Comparison of ENCODE assay signal across 19 cellular contexts in genomic region chr12:20188930-20189653, GRCh38.
DNase-seq lines count a peak whose midpoint lies in the region; ATAC-seq, FAIRE-seq and TF ChIP-seq lines count a peak whose summit lies in the region.
"Had no signal": no experiment of that assay in that cellular context is flagged by ENCODE, and none has a peak within 500 bp of the region (broad histone marks: within the 10 kb centered on the region; RNA-seq: fewer than 3 reads in every experiment).

No MANE protein-coding gene starts in this region.

- intact Hi-C loops in IMR-90 (cut with micrococcal nuclease), result no loop called here
- intact Hi-C loops in kidney (cut with DNase I), result no loop called here

- no peak overlapping the region for H2AK9ac ChIP-seq in IMR-90 (replicated peaks; ENCODE audit: low read depth, low read length, poor library complexity)

- no peak overlapping the region for H4K8ac ChIP-seq in IMR-90 (ENCODE audit: low read depth in 2 of 2, low read length in 2 of 2)

- TF ChIP-seq POLR2A in IMR-90 (IDR thresholded peaks at IDR 0.05; ENCODE audit: low read depth, low read length), result no peak

- no peak overlapping the region for H4K91ac ChIP-seq in IMR-90 (ENCODE audit: insufficient read depth, low read depth, low read length)

- H3K4me2 ChIP-seq in IMR-90 (ENCODE audit: low read depth, low read length), result no peak overlapping the region

- H2BK120ac ChIP-seq in IMR-90 (ENCODE audit: low read depth, low read length), result no peak overlapping the region

- BruUV-seq in IMR-90 (replicated peaks; lab: Mats Ljungman, UMichigan), result no TSS peak

- H4K20me1 ChIP-seq in IMR-90 (ENCODE audit: insufficient read depth, low read length), result no peaks in the 10 kb centered on the region

- dilution Hi-C loops in IMR-90 (cut with HindIII; ENCODE audit: low sequenced_read_pairs, unreplicated experiment), result no loop called here

- no peak overlapping the region for H3K4ac ChIP-seq in IMR-90 (ENCODE audit: low read depth, low read length)

- H2BK5ac ChIP-seq in IMR-90 (ENCODE audit: low read depth, low read length, poor library complexity, severe bottlenecking), result no peak overlapping the region

- no peak overlapping the region for H3K56ac ChIP-seq in IMR-90 (ENCODE audit: extremely low read depth, insufficient read depth, low read length)

- whole genome bisulfite sequencing in IMR-90 (ENCODE audit: extremely low coverage in 2 of 2, insufficient read length in 1 of 2), 2 experiments, result 33% methylated on average over 1 of the region's 5 CpGs; no CpG with 5 or more reads in 1 of the 2 experiments
- 25 to 55% (median 45%) methylated on average over 5 of the region's 5 CpGs for WGBS in small intestine, 3 donors

- H3K4me3 ChIP-seq in IMR-90 (ENCODE audit: insufficient read depth, low read depth, low read length), result no peak overlapping the region
- H3K4me3 ChIP-seq in small intestine (ENCODE audit: low read depth in 1 of 2, low read length in 2 of 2), result no peak overlapping the region
- H3K4me3 ChIP-seq in kidney (ENCODE audit: low read length in 2 of 2), result no peak overlapping the region
- no peak overlapping the region for H3K4me3 ChIP-seq in MG63
- H3K4me3 ChIP-seq in BE2C (ENCODE audit: low read depth, low read length), result no peak overlapping the region
- H3K4me3 ChIP-seq: GM23248 had no signal

- H2BK15ac ChIP-seq in IMR-90 (ENCODE audit: low read depth, low read length), result no peak overlapping the region

- H3K27me3 ChIP-seq in IMR-90 (ENCODE audit: control insufficient read depth, insufficient read depth, low read length), result no peaks in the 10 kb centered on the region
- no peaks in the 10 kb centered on the region for H3K27me3 ChIP-seq in small intestine (ENCODE audit: control insufficient read depth in 2 of 2, insufficient read depth in 2 of 2, low read length in 2 of 2)
- no peaks in the 10 kb centered on the region for H3K27me3 ChIP-seq in MG63
- no peaks in the 10 kb centered on the region for H3K27me3 ChIP-seq in BE2C

- no peak overlapping the region for H2BK20ac ChIP-seq in IMR-90 (ENCODE audit: low read depth, low read length)

- H3K14ac ChIP-seq in IMR-90 (replicated peaks; ENCODE audit: low read depth, low read length), result no peak overlapping the region

- CTCF ChIA-PET in IMR-90 (lab: Yijun Ruan, JAX), result no interaction called here

- POLR2A ChIA-PET in IMR-90 (lab: Charles Lee; ENCODE audit: unreplicated experiment), result no interaction called here

- H3K9me1 ChIP-seq in IMR-90 (ENCODE audit: insufficient read depth, low read length), result no peaks in the 10 kb centered on the region

- DNase-seq in IMR-90 (no peak), ecto neural progenitor cell (ENCODE audit: low spot score) (peak; percentile 53), medulla oblongata (ENCODE audit: extremely low spot score) (peak; percentile 16), small intestine (peak; percentile 11), amniotic stem cell (lab: John Stamatoyannopoulos, UW) (no peak), kidney (no peak), MG63 (no peak), BE2C (no peak)
- DNase-seq: activated CD4-positive, alpha-beta T cell treated with anti-CD3 and anti-CD28 coated beads for 36 hours; cortex of kidney; GM23248; immature natural killer cell; Karpas-422; naive thymus-derived CD8-positive, alpha-beta T cell; NCI-H1105 treated with DMSO at 0.1 percent for 48 hours; NCI-H510A; posterior cingulate gyrus; SW 1271 had no signal

- H3K23ac ChIP-seq in IMR-90 (ENCODE audit: low read depth, low read length), result no peak overlapping the region

- TF ChIP-seq RAD21 in IMR-90 (IDR thresholded peaks at IDR 0.05; ENCODE audit: low read length), result no peak

- in situ Hi-C loops in IMR-90 (cut with MboI; ENCODE audit: low sequenced_read_pairs), result no loop called here

- TF ChIP-seq CTCF in IMR-90 (conservative IDR thresholded peaks at IDR 0.05; ENCODE audit: low read depth, low read length) (no peak), kidney (IDR thresholded peaks at IDR 0.05; ENCODE audit: borderline replicate concordance, extremely low read depth, insufficient read depth) (no peak), BE2C (IDR thresholded peaks at IDR 0.05; ENCODE audit: low read depth, low read length) (no peak)

- H3K79me1 ChIP-seq in IMR-90 (ENCODE audit: low read depth in 1 of 2, low read length in 2 of 2), result no peaks in the 10 kb centered on the region

- no peak overlapping the region for H2AFZ ChIP-seq in IMR-90 (replicated peaks; ENCODE audit: low read length, poor library complexity)
- H2AFZ ChIP-seq: GM23248 had no signal

- FAIRE-seq in small intestine (lab: Jason Lieb, UNC), result no peak
- no peak for FAIRE-seq in kidney (lab: Jason Lieb, UNC)
- FAIRE-seq: urothelium cell line had no signal

- H3K36me3 ChIP-seq in IMR-90 (ENCODE audit: control insufficient read depth, insufficient read depth, low read length) (no peaks in the 10 kb centered on the region), small intestine (ENCODE audit: control insufficient read depth in 2 of 2, insufficient read depth in 2 of 2, low read length in 2 of 2) (no peaks in the 10 kb centered on the region), kidney (ENCODE audit: control insufficient read depth in 1 of 2, insufficient read depth in 2 of 2, low read length in 2 of 2) (no peaks in the 10 kb centered on the region), MG63 (no peaks in the 10 kb centered on the region), BE2C (no peaks in the 10 kb centered on the region)

- H3K9me3 ChIP-seq in IMR-90 (ENCODE audit: control insufficient read depth, insufficient read depth, low read length), result no peaks in the 10 kb centered on the region
- no peaks in the 10 kb centered on the region for H3K9me3 ChIP-seq in small intestine (ENCODE audit: control insufficient read depth, low read depth)
- no peaks in the 10 kb centered on the region for H3K9me3 ChIP-seq in kidney (ENCODE audit: control insufficient read depth in 1 of 2, low read length in 2 of 2)
- no peaks in the 10 kb centered on the region for H3K9me3 ChIP-seq in MG63
- no peaks in the 10 kb centered on the region for H3K9me3 ChIP-seq in BE2C

- H3K4me1 ChIP-seq in IMR-90 (ENCODE audit: control insufficient read depth, insufficient read depth, low read length), result peaks cover 3% of the 10 kb centered on the region; the same call in 1 of the 2 replicates
- H3K4me1 ChIP-seq in small intestine (ENCODE audit: control insufficient read depth in 2 of 2, insufficient read depth in 1 of 2, low read depth in 1 of 2, low read length in 1 of 2), result no peaks in the 10 kb centered on the region
- no peaks in the 10 kb centered on the region for H3K4me1 ChIP-seq in kidney (ENCODE audit: control insufficient read depth in 1 of 2, insufficient read depth in 1 of 2, low read depth in 1 of 2, low read length in 2 of 2)
- no peaks in the 10 kb centered on the region; the same call in 1 of the 2 replicates for H3K4me1 ChIP-seq in BE2C

- H3K9ac ChIP-seq in IMR-90 (ENCODE audit: low read depth, low read length), result no peak overlapping the region
- H3K9ac ChIP-seq in kidney (ENCODE audit: low read length in 2 of 2), result no peak overlapping the region
- H3K9ac ChIP-seq: GM23248 had no signal

- no peak overlapping the region for H3K18ac ChIP-seq in IMR-90 (ENCODE audit: low read depth, low read length)

- peak; percentile 46 for ATAC-seq in IMR-90 (ENCODE audit: low read depth)
- ATAC-seq: activated CD4-positive, alpha-beta T cell treated with anti-CD3 and anti-CD28 coated beads for 36 hours; naive thymus-derived CD8-positive, alpha-beta T cell had no signal

- H3K27ac ChIP-seq in IMR-90 (ENCODE audit: insufficient read depth, low read length) (no peak overlapping the region), small intestine (ENCODE audit: low read depth in 1 of 2, low read length in 1 of 2) (no peak overlapping the region), kidney (ENCODE audit: low read depth in 2 of 2, low read length in 2 of 2) (no peak overlapping the region)
- H3K27ac ChIP-seq: GM23248 had no signal

- no peak overlapping the region for H2AK5ac ChIP-seq in IMR-90 (ENCODE audit: low read depth, low read length)

- 0 out of 2 replicates have a peak overlapping the region, but pooled peaks have one; percentile 6 for H4K5ac ChIP-seq in IMR-90 (ENCODE audit: low read depth, low read length)

TF ChIP-seq in IMR-90, 13 proteins besides CTCF, POLR2A, EP300 and RAD21:
- TF ChIP-seq ELK1 (IDR thresholded peaks at IDR 0.05; ENCODE audit: borderline replicate concordance, low read depth, low read length) (no peak), SMC3 (IDR thresholded peaks at IDR 0.05; ENCODE audit: low read depth, low read length) (no peak), MAZ (IDR thresholded peaks at IDR 0.05; ENCODE audit: borderline replicate concordance, low read depth, low read length) (no peak), CHD1 (IDR thresholded peaks at IDR 0.05; ENCODE audit: low read depth, low read length) (no peak), RCOR1 (IDR thresholded peaks at IDR 0.05; ENCODE audit: insufficient replicate concordance, low read length) (no peak), USF2 (IDR thresholded peaks at IDR 0.05; ENCODE audit: low read depth, low read length) (no peak), FOS (IDR thresholded peaks at IDR 0.05; ENCODE audit: low read depth, low read length) (no peak), MAFK (IDR thresholded peaks at IDR 0.05; ENCODE audit: low read depth, low read length) (no peak), NFE2L2 (IDR thresholded peaks at IDR 0.05; ENCODE audit: low read depth, low read length) (no peak), RFX5 (IDR thresholded peaks at IDR 0.05; ENCODE audit: low read depth, low read length) (no peak), BHLHE40 (IDR thresholded peaks at IDR 0.05; ENCODE audit: low read depth, low read length) (no peak), MXI1 (IDR thresholded peaks at IDR 0.05; ENCODE audit: borderline replicate concordance, low read depth, low read length) (no peak), CEBPB (IDR thresholded peaks at IDR 0.05; ENCODE audit: low read depth, low read length) (no peak)

Comparison
In these comparisons a context has a peak if more than half of its experiments do, and no peak if none do; other contexts are left out.
1. DNase-seq: peak in ecto neural progenitor cell (single experiment), medulla oblongata (single experiment) and small intestine (single experiment); none in IMR-90 (single experiment), amniotic stem cell (single experiment), kidney (single experiment), MG63 (single experiment) and BE2C (single experiment).